ENCODE assay signal across 8 cellular contexts in the genomic region with DNA sequence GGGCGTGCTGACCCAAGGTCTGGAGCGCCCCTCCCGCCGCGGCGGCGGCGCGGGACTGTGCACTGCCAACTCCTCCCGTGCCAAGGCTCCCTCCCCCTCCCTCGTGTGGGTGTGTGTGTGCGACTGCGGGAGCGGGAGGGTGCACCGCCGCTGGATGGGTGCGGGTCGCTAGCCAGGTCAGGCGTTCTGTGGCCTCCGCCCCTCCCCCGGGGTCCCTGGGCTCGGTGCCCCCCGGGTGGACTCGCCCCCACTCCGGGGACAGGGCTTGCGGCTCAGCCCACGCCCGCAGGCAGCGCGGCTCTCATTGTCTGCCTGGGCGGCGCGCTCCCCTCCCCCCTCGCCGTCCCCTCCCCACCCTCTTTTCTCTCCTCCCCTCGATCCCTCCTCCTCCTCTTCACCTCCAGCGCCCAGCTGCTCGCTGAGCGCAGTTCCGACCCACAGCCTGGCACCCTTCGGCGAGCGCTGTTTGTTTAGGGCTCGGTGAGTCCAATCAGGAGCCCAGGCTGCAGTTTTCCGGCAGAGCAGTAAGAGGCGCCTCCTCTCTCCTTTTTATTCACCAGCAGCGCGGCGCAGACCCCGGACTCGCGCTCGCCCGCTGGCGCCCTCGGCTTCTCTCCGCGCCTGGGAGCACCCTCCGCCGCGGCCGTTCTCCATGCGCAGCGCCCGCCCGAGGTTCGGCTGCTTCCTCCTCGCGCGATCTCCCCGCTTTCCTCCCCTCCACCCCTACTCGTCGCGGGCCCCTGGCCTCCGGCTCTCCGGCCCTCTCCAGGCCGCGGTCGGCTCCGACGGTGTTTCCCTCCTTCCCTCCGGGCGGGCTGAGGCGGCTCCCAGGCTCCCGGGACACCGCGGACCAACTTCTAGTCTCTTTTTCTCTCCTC. TPM values are rescaled to one million over a fixed set of nuclear protein-coding genes. Genes with fewer than 3 reads are reported as not detected.
DNase-seq lines count a peak whose midpoint lies in the region; ATAC-seq and TF ChIP-seq lines count a peak whose summit lies in the region.

GATA6 (plus strand) TSS at position 579 of the 878 bp plus-strand sequence. CDS start 1,556 bp downstream, outside the sequence.

- H3K27me3 Mint-ChIP-seq in activated T-cell treated with anti-CD3 and anti-CD28 coated beads, Interleukin-2, amount 50 U/mL, for 72 hours (ENCODE audit: low read depth), result peaks cover 69% of the 10 kb centered on the region
- H3K27me3 Mint-ChIP-seq in neural progenitor cell (ENCODE audit: insufficient read depth, low read depth), result peaks cover 73% of the 10 kb centered on the region

- H3K27ac ChIP-seq in foreskin keratinocyte, result peak within 1 kb of the TSS; percentile 38
- no peak within 1 kb of the TSS for H3K27ac ChIP-seq in neural progenitor cell

- peak within 1 kb of the TSS; percentile 80 for H2AFZ ChIP-seq in neural progenitor cell (replicated peaks)

- no peaks in the 10 kb centered on the region for H3K9me3 Mint-ChIP-seq in activated T-cell treated with anti-CD3 and anti-CD28 coated beads, Interleukin-2, amount 50 U/mL, for 72 hours
- H3K9me3 Mint-ChIP-seq in neural progenitor cell, result peaks cover 6% of the 10 kb centered on the region

- no peak within 1 kb of the TSS for H3K9ac ChIP-seq in neural progenitor cell

- H3F3A ChIP-seq in neural progenitor cell (ENCODE audit: low read depth), result peaks cover 30% of the 10 kb centered on the region

- H4K20me1 ChIP-seq in neural progenitor cell (ENCODE audit: low read depth), result peaks cover 84% of the 10 kb centered on the region

- peak; percentile 55 for DNase-seq in DMS 273 treated with DMSO at 0.1 percent for 48 hours (lab: John Stamatoyannopoulos, UW)
- peak; percentile 86 to 91 for DNase-seq in NCI-H526 (lab: John Stamatoyannopoulos, UW)
- peak; percentile 55 to 62 for DNase-seq in activated T-cell treated with anti-CD3 and anti-CD28 coated beads, Interleukin-2, amount 50 U/mL, for 72 hours
- peak; percentile 42 to 74 for DNase-seq in foreskin keratinocyte
- DNase-seq in neural progenitor cell (ENCODE audit: low spot score), result peak; percentile 92
- DNase-seq in NAMALWA (ENCODE audit: low spot score), result no peak

- peak within 1 kb of the TSS; percentile 94 for H3K4me2 ChIP-seq in neural progenitor cell

- H3K4me3 ChIP-seq in neural progenitor cell, result peak within 1 kb of the TSS; percentile 48

- H3K9me3 ChIP-seq in neural progenitor cell (ENCODE audit: low read depth), result no peaks in the 10 kb centered on the region

- TF ChIP-seq CTCF in foreskin keratinocyte (conservative IDR thresholded peaks at IDR 0.05), result peak; percentile 73
- TF ChIP-seq CTCF in neural progenitor cell (IDR thresholded peaks at IDR 0.05), result peak; percentile 50

- no peaks in the 10 kb centered on the region for H3K4me1 ChIP-seq in foreskin keratinocyte
- H3K4me1 ChIP-seq in neural progenitor cell, result peaks cover 20% of the 10 kb centered on the region

- peaks cover 1 to 4% of the 10 kb centered on the region in 2 donors for H3K36me3 Mint-ChIP-seq in activated T-cell treated with anti-CD3 and anti-CD28 coated beads, Interleukin-2, amount 50 U/mL, for 72 hours (ENCODE audit: insufficient read depth in 2 of 2)
- H3K36me3 Mint-ChIP-seq in neural progenitor cell, result no peaks in the 10 kb centered on the region

- H3K4me3 Mint-ChIP-seq in activated T-cell treated with anti-CD3 and anti-CD28 coated beads, Interleukin-2, amount 50 U/mL, for 72 hours, result peak within 1 kb of the TSS; percentile 91 to 93
- peak within 1 kb of the TSS; percentile 87 for H3K4me3 Mint-ChIP-seq in neural progenitor cell

- ATAC-seq in HG02588 (IDR thresholded peaks at IDR 0.05; ENCODE audit: unreplicated experiment), result peak; percentile 46
- ATAC-seq in activated T-cell treated with anti-CD3 and anti-CD28 coated beads, Interleukin-2, amount 50 U/mL, for 72 hours (replicated peaks in 1 of 2), result peak; percentile 78 to 82
- peak; percentile 62 for ATAC-seq in foreskin keratinocyte
- no peak for ATAC-seq in HG03159 (IDR thresholded peaks at IDR 0.05; ENCODE audit: unreplicated experiment)

- H3K27ac Mint-ChIP-seq in activated T-cell treated with anti-CD3 and anti-CD28 coated beads, Interleukin-2, amount 50 U/mL, for 72 hours, result no peak within 1 kb of the TSS
- H3K27ac Mint-ChIP-seq in neural progenitor cell, result no peak within 1 kb of the TSS

- H3K27me3 ChIP-seq in foreskin keratinocyte, result peaks cover 100% of the 10 kb centered on the region
- peaks cover 100% of the 10 kb centered on the region for H3K27me3 ChIP-seq in neural progenitor cell

- peaks cover 26% of the 10 kb centered on the region for H3K4me1 Mint-ChIP-seq in activated T-cell treated with anti-CD3 and anti-CD28 coated beads, Interleukin-2, amount 50 U/mL, for 72 hours (ENCODE audit: low read depth)
- peaks cover 33% of the 10 kb centered on the region for H3K4me1 Mint-ChIP-seq in neural progenitor cell

- no peaks in the 10 kb centered on the region for H3K36me3 ChIP-seq in neural progenitor cell

- no peaks in the 10 kb centered on the region for H3K79me2 ChIP-seq in neural progenitor cell (ENCODE audit: low read depth)

RNA-seq across cellular contexts. Expression of gene GATA6, which starts in this region (rescaled TPM):
- total RNA-seq in activated T-cell treated with anti-CD3 and anti-CD28 coated beads, Interleukin-2, amount 50 U/mL, for 72 hours, result under 1 TPM; 0.39 to 0.43 TPM
- total RNA-seq in foreskin keratinocyte (0.03 and 0.07 TPM in 2 replicates), neural progenitor cell (ENCODE audit: low replicate concordance) (0.26 and 0.28 TPM in 2 replicates)
- 0.03 and 0.06 TPM in 2 replicates for polyA plus RNA-seq in foreskin keratinocyte

Comparison
In these comparisons a context has a peak if more than half of its experiments do, and no peak if none do; other contexts are left out.
1. Peak in DNase-seq and ATAC-seq in activated T-cell treated with anti-CD3 and anti-CD28 coated beads, Interleukin-2, amount 50 U/mL, for 72 hours; RNA of the gene not detected or under 1 TPM.
2. Peak in DNase-seq, ATAC-seq and H3K27ac ChIP-seq in foreskin keratinocyte; RNA of the gene not detected or under 1 TPM.
3. Peak in DNase-seq, H3K4me3 ChIP-seq and H3K4me2 ChIP-seq in neural progenitor cell; RNA of the gene not detected or under 1 TPM.